Comparison of ENCODE assay signal across 38 cellular contexts in the genomic region with DNA sequence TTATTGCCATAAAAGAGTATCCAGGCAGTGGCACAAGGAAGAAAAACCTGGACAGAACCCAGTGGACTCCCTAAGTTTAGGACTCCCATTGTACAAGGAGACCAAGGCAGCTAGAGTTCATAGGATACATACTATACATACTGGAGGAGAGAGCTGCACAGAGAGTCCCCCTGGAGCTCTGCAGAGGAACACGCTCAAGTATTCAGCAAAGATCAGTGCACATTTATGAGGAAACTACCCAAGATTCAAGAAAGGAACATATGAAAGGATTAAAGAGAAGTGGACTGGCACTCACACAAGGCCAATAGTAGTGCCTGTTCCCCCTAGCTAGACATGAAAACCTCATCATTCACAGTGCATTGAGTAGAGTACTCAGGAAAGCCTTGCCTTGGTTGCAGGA. TPM values are rescaled to one million over a fixed set of nuclear protein-coding genes. Genes with fewer than 3 reads are reported as not detected.
"Had no signal": no experiment of that assay in that cellular context is flagged by ENCODE, and none has a peak within 500 bp of the region (broad histone marks: within the 10 kb centered on the region; RNA-seq: fewer than 3 reads in every experiment).

No MANE protein-coding gene starts in this region.

- ATAC-seq: activated naive CD8-positive, alpha-beta T cell treated with anti-CD3 and anti-CD28 coated beads, Interleukin-2, amount 50 U/mL, for 24 hours; activated T-cell treated with anti-CD3 and anti-CD28 coated beads, Interleukin-2, amount 50 U/mL, for 4 hours; Right ventricle myocardium inferior had no signal

- FAIRE-seq: bronchial epithelial cell, RCC 7860 had no signal

- H3K27ac ChIP-seq: PC-9, RWPE1, VCaP had no signal

- H3K4me2 ChIP-seq: PC-9 had no signal

- H2AFZ ChIP-seq: PC-9 had no signal

- DNase-seq: activated B cell treated with CpG ODN at 0.5 μM for 24 hours; activated CD4-positive, alpha-beta memory T cell treated with anti-CD3 and anti-CD28 coated beads for 36 hours; activated CD4-positive, alpha-beta T cell treated with anti-CD3 and anti-CD28 coated beads for 4 hours; activated CD4-positive, alpha-beta T cell treated with anti-CD3 and anti-CD28 coated beads, Interleukin-2, amount 50 U/mL, for 1 hour; activated CD4-positive, CD25-positive, alpha-beta regulatory T cell treated with anti-CD3 and anti-CD28 coated beads, Interleukin-2, amount 50 U/mL, for 72 hours; activated CD8-positive, alpha-beta memory T cell treated with anti-CD3 and anti-CD28 coated beads, Interleukin-2, amount 50 U/mL, for 4 hours; activated gamma-delta T cell treated with Interleukin-2 at 50 U/mL for 16 hours; activated naive CD4-positive, alpha-beta T cell treated with anti-CD3 and anti-CD28 coated beads, Interleukin-2, amount 10 ng/mL, durations not matched to agents 7 days and 5 days; activated naive CD8-positive, alpha-beta T cell treated with anti-CD3 and anti-CD28 coated beads, Interleukin-2, amount 50 U/mL, for 24 hours; activated T-cell treated with anti-CD3 and anti-CD28 coated beads for 4 hours; activated T-cell treated with anti-CD3 and anti-CD28 coated beads, Interleukin-2, amount 50 U/mL, for 4 hours; anterior cingulate cortex; caudate nucleus; Karpas-422; KBM-7; MV-4-11; NCI-H1092; NCI-H1417; NCI-H146; NCI-H187; NCI-H2029 treated with DMSO at 0.1 percent for 48 hours; NCI-H2107; NCI-H2171; NCI-H510A; NCI-H748 treated with DMSO at 0.1 percent for 48 hours; NK-92 treated with Interleukin-12 subunit alpha and Interleukin-12 subunit beta, amount 100 ng/mL, for 24 hours; PC-9; SIG-M5; SW 1271; T-helper 1 cell; T-helper 2 cell; T-helper 9 cell had no signal

- H3K4me3 ChIP-seq: PC-9 had no signal

RNA-seq across cellular contexts. Expression of a gene that starts 59.7 kb away (rescaled TPM):
- total RNA-seq: activated B cell treated with CpG ODN at 0.5 μM for 24 hours; activated CD4-positive, alpha-beta memory T cell treated with anti-CD3 and anti-CD28 coated beads for 36 hours; activated T-cell treated with anti-CD3 and anti-CD28 coated beads, Interleukin-2, amount 50 U/mL, for 4 hours; activated T-helper 1 cell treated with anti-CD3 and anti-CD28 coated beads, Interleukin-12 subunit alpha, Interleukin-12 subunit beta, Interleukin-2, Interleukin-4 antibody, amounts not matched to agents 30 ng/mL and 10 ng/mL and 1 ng/mL, durations not matched to agents 14 hours and 24 hours and 36 hours; bronchial epithelial cell; PC-9 had no signal
